18 cellular contexts compared by ENCODE assay signal in the genomic region with DNA sequence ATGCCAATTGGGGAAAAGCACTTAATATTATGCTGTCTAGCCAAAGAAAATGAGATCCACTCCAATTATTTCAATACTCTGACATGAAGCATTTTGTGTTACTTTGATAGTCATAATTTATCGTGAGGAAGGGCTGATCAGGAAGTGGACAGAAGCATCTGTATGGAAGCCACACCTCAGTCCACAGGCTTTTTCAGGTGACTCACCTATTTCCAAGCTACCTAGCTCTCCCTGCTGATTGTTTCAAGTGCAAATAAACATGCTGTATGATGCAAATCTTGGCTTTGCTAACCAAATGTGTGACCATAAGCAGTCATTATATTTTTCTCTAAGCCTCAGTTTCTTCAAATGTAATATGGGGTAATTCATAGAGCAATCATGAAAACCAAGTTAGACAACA. TPM values are rescaled to one million over a fixed set of nuclear protein-coding genes. Genes with fewer than 3 reads are reported as not detected.
"Had no signal": no experiment of that assay in that cellular context is flagged by ENCODE, and none has a peak within 500 bp of the region (broad histone marks: within the 10 kb centered on the region; RNA-seq: fewer than 3 reads in every experiment).

No MANE protein-coding gene starts in this region.

- H3K4me3 ChIP-seq: dorsolateral prefrontal cortex, esophagus muscularis mucosa, smooth muscle cell, transverse colon had no signal

- H3K9me3 ChIP-seq: esophagus muscularis mucosa, transverse colon had no signal

- H3K4me2 ChIP-seq: smooth muscle cell had no signal

- H3K27ac ChIP-seq: dorsolateral prefrontal cortex, esophagus muscularis mucosa, transverse colon had no signal

- H3K4me1 ChIP-seq: transverse colon had no signal

- H3K36me3 ChIP-seq: esophagus muscularis mucosa, transverse colon had no signal

- DNase-seq: activated CD4-positive, alpha-beta memory T cell treated with anti-CD3 and anti-CD28 coated beads, Interleukin-2, amount 10 ng/mL, durations not matched to agents 7 days and 5 days; activated CD4-positive, alpha-beta T cell treated with anti-CD3 and anti-CD28 coated beads for 1 hour; activated gamma-delta T cell treated with Interleukin-2 at 50 U/mL for 16 hours; activated naive CD8-positive, alpha-beta T cell treated with anti-CD3 and anti-CD28 coated beads for 36 hours; activated T-cell treated with anti-CD3 and anti-CD28 coated beads, Interleukin-2, amount 50 U/mL, for 72 hours; dorsolateral prefrontal cortex; glutamatergic neuron; mesenchymal stem cell; nucleus accumbens; right cardiac atrium; transverse colon had no signal

- H3K27me3 ChIP-seq: esophagus muscularis mucosa, transverse colon had no signal

- ATAC-seq: activated T-cell treated with anti-CD3 and anti-CD28 coated beads, Interleukin-2, amount 50 U/mL, for 72 hours; left lobe of liver; natural killer cell treated with Interleukin-12 subunit alpha and Interleukin-12 subunit beta and Interleukin-15 and Interleukin-18, amount 100 ng/mL, for 72 hours; right cardiac atrium; stimulated activated memory B cell treated with anti-CD40 and anti-IgM and Interleukin-4, amounts not matched to agents 10 μg/mL and 1 μg/mL and 100 μg/mL, for 72 hours had no signal

RNA-seq across cellular contexts. Expression of gene CPB1, which starts 30.8 kb away (rescaled TPM):
- total RNA-seq: activated CD4-positive, alpha-beta memory T cell treated with anti-CD3 and anti-CD28 coated beads, Interleukin-2, amount 10 ng/mL, durations not matched to agents 7 days and 5 days; activated naive CD8-positive, alpha-beta T cell treated with anti-CD3 and anti-CD28 coated beads for 36 hours; activated T-cell treated with anti-CD3 and anti-CD28 coated beads, Interleukin-2, amount 50 U/mL, for 72 hours; fibroblast of villous mesenchyme; natural killer cell treated with Interleukin-12 subunit alpha and Interleukin-12 subunit beta and Interleukin-15 and Interleukin-18, amount 100 ng/mL, for 72 hours; progenitor cell of endocrine pancreas; smooth muscle cell had no signal
- polyA plus RNA-seq: smooth muscle cell had no signal
